ENCODE assay signal across 8 cellular contexts in genomic region chr14:71555654-71556559, GRCh38.
DNase-seq lines count a peak whose midpoint lies in the region; ATAC-seq and TF ChIP-seq lines count a peak whose summit lies in the region.

No MANE protein-coding gene starts in this region.

- peaks cover 80% of the 10 kb centered on the region for H3K4me1 Mint-ChIP-seq in CD4-positive, alpha-beta T cell (ENCODE audit: low read depth)

- POLR2A ChIA-PET in CD4-positive, alpha-beta T cell (lab: Charles Lee) = interaction anchor here (0.6 to 2.0 kb wide), 5 partner anchors 9 to 234 kb away, joined by 3 to 11 read pairs (median 3); no protein-coding TSS in a partner anchor

- H3K27me3 Mint-ChIP-seq in CD4-positive, alpha-beta T cell = no peaks in the 10 kb centered on the region

- no peaks in the 10 kb centered on the region for H3K27me3 ChIP-seq in CD4-positive, alpha-beta T cell (ENCODE audit: control insufficient read depth, insufficient read depth, low read length)

- TF ChIP-seq CTCF in CD4-positive, alpha-beta T cell (IDR thresholded peaks at IDR 0.05) = no peak
- TF ChIP-seq CTCF in fibroblast of pulmonary artery (IDR thresholded peaks at IDR 0.05; ENCODE audit: low read length, missing control alignments) = no peak

- ATAC-seq in CD4-positive, alpha-beta T cell (ENCODE audit: poor library complexity) = peak; percentile 87
- ATAC-seq in GM19467 (IDR thresholded peaks at IDR 0.05; ENCODE audit: unreplicated experiment) (peak; percentile 79), HG03521 (IDR thresholded peaks at IDR 0.05; ENCODE audit: unreplicated experiment) (peak; percentile 88)

- DNase-seq in CD4-positive, alpha-beta T cell = peak; percentile 2 to 50 (median 34)
- DNase-seq in activated CD4-positive, alpha-beta T cell treated with anti-CD3 and anti-CD28 coated beads, Interleukin-2, amount 50 U/mL, for 1 hour = peak; percentile 44
- DNase-seq in fibroblast of pulmonary artery (ENCODE audit: low read depth) (peak; percentile 54), islet precursor cell (no peak), NCI-H2029 (lab: John Stamatoyannopoulos, UW) (no peak)
- peak; percentile 10 to 16 for DNase-seq in stimulated activated CD8-positive, alpha-beta memory T cell treated with anti-CD3 and anti-CD28 coated beads, Interleukin-2, amount 100 ng/mL, for 1 hour (ENCODE audit: low read depth in 2 of 2)

- no peaks in the 10 kb centered on the region for H3K36me3 Mint-ChIP-seq in CD4-positive, alpha-beta T cell (ENCODE audit: low read depth)

- peak overlapping the region; percentile 87 for H3K27ac Mint-ChIP-seq in CD4-positive, alpha-beta T cell

- intact Hi-C loops in CD4-positive, alpha-beta T cell (cut with DNase I, micrococcal nuclease) = loop anchor here in 1 of 2 experiments (2.0 kb wide), 1 partner anchor 235 kb away; the partner anchor contains the start of gene SIPA1L1

- peak overlapping the region; percentile 78 for H3K4me3 Mint-ChIP-seq in CD4-positive, alpha-beta T cell

- peak overlapping the region; percentile 77 for H3K27ac ChIP-seq in CD4-positive, alpha-beta T cell (ENCODE audit: low read depth, low read length)

- CTCF ChIA-PET in CD4-positive, alpha-beta T cell (lab: Charles Lee) = no interaction called here

- no peaks in the 10 kb centered on the region for H3K9me3 Mint-ChIP-seq in CD4-positive, alpha-beta T cell

- no peak overlapping the region for H3K4me3 ChIP-seq in fibroblast of pulmonary artery (replicated peaks; ENCODE audit: low read depth, low read length)

- no peaks in the 10 kb centered on the region for H3K9me3 ChIP-seq in CD4-positive, alpha-beta T cell (ENCODE audit: control insufficient read depth, low read length)

Comparison
In these comparisons a context has a peak if more than half of its experiments do, and no peak if none do; other contexts are left out.
1. DNase-seq: peak in CD4-positive, alpha-beta T cell (10 of 10), activated CD4-positive, alpha-beta T cell treated with anti-CD3 and anti-CD28 coated beads, Interleukin-2, amount 50 U/mL, for 1 hour (single experiment), fibroblast of pulmonary artery (single experiment) and stimulated activated CD8-positive, alpha-beta memory T cell treated with anti-CD3 and anti-CD28 coated beads, Interleukin-2, amount 100 ng/mL, for 1 hour (2 of 2); none in islet precursor cell (single experiment) and NCI-H2029 (single experiment).
2. Peak in every context shown above with its lines, with median percentiles within 50 percentile points of each other: ATAC-seq.